ENCODE assay signal across 8 cellular contexts in the genomic region with DNA sequence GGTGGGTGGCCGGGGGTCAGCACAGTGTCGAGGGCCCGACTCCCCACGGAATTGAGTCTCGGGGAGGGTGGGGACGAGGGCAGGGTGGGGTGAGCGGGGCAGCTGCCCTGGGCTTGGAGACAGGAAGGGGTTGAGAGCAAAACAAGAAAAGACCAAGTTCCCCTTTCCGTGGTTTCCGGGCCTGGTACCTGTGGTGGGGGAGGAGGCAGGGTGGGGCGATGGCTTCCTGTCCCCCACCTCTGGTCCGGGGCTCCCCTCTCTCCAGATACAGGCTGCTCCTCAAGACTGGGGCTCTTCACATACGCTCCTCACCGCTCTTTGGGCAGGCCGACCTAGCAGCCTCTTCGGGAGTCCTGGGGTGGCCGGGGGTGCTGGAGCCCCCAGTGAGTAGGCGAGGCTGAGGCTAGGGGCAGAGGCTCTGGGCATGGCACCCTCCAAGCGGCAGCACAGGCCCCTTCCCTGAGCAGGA. TPM values are rescaled to one million over a fixed set of nuclear protein-coding genes. Genes with fewer than 3 reads are reported as not detected.
DNase-seq lines count a peak whose midpoint lies in the region; ATAC-seq lines count a peak whose summit lies in the region.

No MANE protein-coding gene starts in this region.

- peak overlapping the region; percentile 77 for H3K4me3 ChIP-seq in GM08714 (ENCODE audit: low read length)
- peak overlapping the region; percentile 88 for H3K4me3 ChIP-seq in SK-N-MC

- H3K4me3 Mint-ChIP-seq in immature natural killer cell = peak overlapping the region; percentile 91 to 98 (median 98)

- peak overlapping the region; percentile 98 for H3K27ac Mint-ChIP-seq in activated naive CD4-positive, alpha-beta T cell treated with anti-CD3 and anti-CD28 coated beads, Interleukin-2, amount 50 U/mL, for 72 hours
- peak overlapping the region; percentile 95 to 98 (median 97) for H3K27ac Mint-ChIP-seq in immature natural killer cell

- H3K4me1 Mint-ChIP-seq in immature natural killer cell = peaks cover 31 to 38% of the 10 kb centered on the region in 2 donors

- H3K36me3 ChIP-seq in SK-N-MC (ENCODE audit: insufficient read depth, low read length) = no peaks in the 10 kb centered on the region

- no peak overlapping the region for H3K9ac ChIP-seq in SK-N-MC (ENCODE audit: insufficient read length)

- no peak overlapping the region for H3K27ac ChIP-seq in SK-N-MC

- H3K9me3 Mint-ChIP-seq in activated naive CD4-positive, alpha-beta T cell treated with anti-CD3 and anti-CD28 coated beads, Interleukin-2, amount 50 U/mL, for 72 hours = no peaks in the 10 kb centered on the region
- H3K9me3 Mint-ChIP-seq in immature natural killer cell = no peaks in the 10 kb centered on the region

- DNase-seq in SK-N-MC (ENCODE audit: low read depth, low spot score) = no peak
- peak; percentile 59 to 80 for DNase-seq in activated naive CD4-positive, alpha-beta T cell treated with anti-CD3 and anti-CD28 coated beads, Interleukin-2, amount 50 U/mL, for 72 hours (ENCODE audit: low spot score in 2 of 2)
- DNase-seq in immature natural killer cell = peak; percentile 73 to 75 (median 73)
- peak; percentile 52 for DNase-seq in stimulated activated CD4-positive, alpha-beta T cell treated with anti-CD3 and anti-CD28 coated beads, Interleukin-4, amount 100 ng/mL, for 1 hour
- DNase-seq in occipital lobe (lab: John Stamatoyannopoulos, UW) = no peak
- DNase-seq in NCI-H524 treated with DMSO at 0.1 percent for 48 hours (lab: John Stamatoyannopoulos, UW) = no peak

- peaks cover 36 to 38% of the 10 kb centered on the region in 2 donors for H3K36me3 Mint-ChIP-seq in activated naive CD4-positive, alpha-beta T cell treated with anti-CD3 and anti-CD28 coated beads, Interleukin-2, amount 50 U/mL, for 72 hours
- peaks cover 17 to 24% (median 21%) of the 10 kb centered on the region in 3 donors for H3K36me3 Mint-ChIP-seq in immature natural killer cell

- no peaks in the 10 kb centered on the region for H3K9me3 ChIP-seq in SK-N-MC (ENCODE audit: low read depth, low read length)

- peaks cover 13 to 36% (median 25%) of the 10 kb centered on the region in 3 donors for H3K27me3 Mint-ChIP-seq in immature natural killer cell (ENCODE audit: low read depth in 3 of 3)

- ATAC-seq in HG02642 (IDR thresholded peaks at IDR 0.05; ENCODE audit: poor library complexity, unreplicated experiment) = peak; percentile 36
- ATAC-seq in activated naive CD4-positive, alpha-beta T cell treated with anti-CD3 and anti-CD28 coated beads, Interleukin-2, amount 50 U/mL, for 72 hours = peak; percentile 17 to 19

RNA-seq across cellular contexts. Expression of a gene that starts 0.6 kb away (rescaled TPM):
- 1,000 to 10,000 TPM in 1 of 2 donors, 100 to 1,000 TPM in 1; 672 to 1,124 TPM for total RNA-seq in activated naive CD4-positive, alpha-beta T cell treated with anti-CD3 and anti-CD28 coated beads, Interleukin-2, amount 50 U/mL, for 72 hours
- polyA plus RNA-seq in immature natural killer cell = 1,000 to 10,000 TPM; 1,282 to 1,713 (median 1,680) TPM
- 15.9 TPM for total RNA-seq in occipital lobe

RNA-seq across cellular contexts. Expression of a gene that starts 9.5 kb away (rescaled TPM):
- total RNA-seq in activated naive CD4-positive, alpha-beta T cell treated with anti-CD3 and anti-CD28 coated beads, Interleukin-2, amount 50 U/mL, for 72 hours = 100 to 1,000 TPM; 158 to 173 TPM
- 100 to 1,000 TPM; 141 to 239 (median 203) TPM for polyA plus RNA-seq in immature natural killer cell
- total RNA-seq in occipital lobe = 12.5 TPM

RNA-seq across cellular contexts. Expression of a gene that starts 9.7 kb away (rescaled TPM):
- total RNA-seq in activated naive CD4-positive, alpha-beta T cell treated with anti-CD3 and anti-CD28 coated beads, Interleukin-2, amount 50 U/mL, for 72 hours = 10 to 100 TPM; 46.4 to 84.7 TPM
- 100 to 1,000 TPM in 1 of 3 donors, 10 to 100 TPM in 2; 91.2 to 113 (median 99.6) TPM for polyA plus RNA-seq in immature natural killer cell
- 13.9 TPM for total RNA-seq in occipital lobe

RNA-seq across cellular contexts. Expression of a gene that starts 15.1 kb away (rescaled TPM):
- total RNA-seq in activated naive CD4-positive, alpha-beta T cell treated with anti-CD3 and anti-CD28 coated beads, Interleukin-2, amount 50 U/mL, for 72 hours = 10 to 100 TPM; 18.0 to 31.9 TPM
- 1 to 10 TPM; 1.4 to 3.1 (median 2.7) TPM for polyA plus RNA-seq in immature natural killer cell
- total RNA-seq in occipital lobe = 2.3 TPM

Comparison
In these comparisons a context has a peak if more than half of its experiments do, and no peak if none do; other contexts are left out.
1. DNase-seq: peak in activated naive CD4-positive, alpha-beta T cell treated with anti-CD3 and anti-CD28 coated beads, Interleukin-2, amount 50 U/mL, for 72 hours (2 of 2), immature natural killer cell (3 of 3) and stimulated activated CD4-positive, alpha-beta T cell treated with anti-CD3 and anti-CD28 coated beads, Interleukin-4, amount 100 ng/mL, for 1 hour (single experiment); none in SK-N-MC (single experiment), occipital lobe (single experiment) and NCI-H524 treated with DMSO at 0.1 percent for 48 hours (single experiment).
2. RNA of a gene that starts 0.6 kb away (total RNA-seq): 672 to 1,124 TPM in activated naive CD4-positive, alpha-beta T cell treated with anti-CD3 and anti-CD28 coated beads, Interleukin-2, amount 50 U/mL, for 72 hours; 15.9 TPM in occipital lobe (single experiment); every median in the first group is over 10 times any median in the second.
3. RNA of a gene that starts 9.5 kb away (total RNA-seq): 158 to 173 TPM in activated naive CD4-positive, alpha-beta T cell treated with anti-CD3 and anti-CD28 coated beads, Interleukin-2, amount 50 U/mL, for 72 hours; 12.5 TPM in occipital lobe (single experiment); every median in the first group is over 10 times any median in the second.